Comparison of ENCODE assay signal across 15 cellular contexts in genomic region chrX:153922286-153922573, GRCh38. TPM values are rescaled to one million over a fixed set of nuclear protein-coding genes. Genes with fewer than 3 reads are reported as not detected.
DNase-seq lines count a peak whose midpoint lies in the region; ATAC-seq and TF ChIP-seq lines count a peak whose summit lies in the region.
"Had no signal": no experiment of that assay in that cellular context is flagged by ENCODE, and none has a peak within 500 bp of the region (broad histone marks: within the 10 kb centered on the region; RNA-seq: fewer than 3 reads in every experiment).

No MANE protein-coding gene starts in this region.

- in situ Hi-C loops in GM13976 (cut with MboI; ENCODE audit: low sequenced_read_pairs, unreplicated experiment): no loop called here

- peaks cover 45% of the 10 kb centered on the region for H3K4me1 ChIP-seq in DND-41 (ENCODE audit: insufficient read depth, low read length)
- peaks cover 8% of the 10 kb centered on the region for H3K4me1 ChIP-seq in neural progenitor cell

- H3K4me3 Mint-ChIP-seq in activated CD4-positive, alpha-beta T cell treated with anti-CD3 and anti-CD28 coated beads for 36 hours: peak overlapping the region; percentile 91
- H3K4me3 Mint-ChIP-seq in activated naive CD8-positive, alpha-beta T cell treated with anti-CD3 and anti-CD28 coated beads for 36 hours: peak overlapping the region; percentile 94
- peak overlapping the region; percentile 69 for H3K4me3 Mint-ChIP-seq in neural progenitor cell

- peak overlapping the region; percentile 97 for H3K27ac Mint-ChIP-seq in activated CD4-positive, alpha-beta T cell treated with anti-CD3 and anti-CD28 coated beads for 36 hours
- peak overlapping the region; percentile 97 for H3K27ac Mint-ChIP-seq in activated naive CD8-positive, alpha-beta T cell treated with anti-CD3 and anti-CD28 coated beads for 36 hours
- no peak overlapping the region for H3K27ac Mint-ChIP-seq in neural progenitor cell

- no peak overlapping the region for H2AFZ ChIP-seq in DND-41 (ENCODE audit: low read depth, low read length)
- no peak overlapping the region for H2AFZ ChIP-seq in neural progenitor cell (replicated peaks)

- no peak for TF ChIP-seq CTCF in DND-41 (IDR thresholded peaks at IDR 0.05; ENCODE audit: borderline replicate concordance, extremely low read depth, low read length, poor library complexity, severe bottlenecking)
- TF ChIP-seq CTCF in neural progenitor cell (IDR thresholded peaks at IDR 0.05): no peak
- TF ChIP-seq CTCF in GM13976 (IDR thresholded peaks at IDR 0.05; ENCODE audit: borderline replicate concordance, control extremely low read depth, extremely low read depth, insufficient read depth, missing control alignments): no peak

- intact Hi-C loops in activated CD4-positive, alpha-beta T cell treated with anti-CD3 and anti-CD28 coated beads for 36 hours (cut with DNase I, micrococcal nuclease): loop anchor here in 1 of 2 experiments (10.0 kb wide), 1 partner anchor 453 kb away; the partner anchor contains the start of genes EMD and FLNA

- H3K9me3 Mint-ChIP-seq in activated CD4-positive, alpha-beta T cell treated with anti-CD3 and anti-CD28 coated beads for 36 hours (ENCODE audit: low read depth): no peaks in the 10 kb centered on the region
- no peaks in the 10 kb centered on the region for H3K9me3 Mint-ChIP-seq in activated naive CD8-positive, alpha-beta T cell treated with anti-CD3 and anti-CD28 coated beads for 36 hours
- H3K9me3 Mint-ChIP-seq in neural progenitor cell: peaks cover 23% of the 10 kb centered on the region

- peaks cover 70% of the 10 kb centered on the region for H3K79me2 ChIP-seq in DND-41 (ENCODE audit: insufficient read depth, low read length)
- no peaks in the 10 kb centered on the region for H3K79me2 ChIP-seq in neural progenitor cell (ENCODE audit: low read depth)

- POLR2A ChIA-PET in activated CD4-positive, alpha-beta T cell treated with anti-CD3 and anti-CD28 coated beads for 36 hours (lab: Charles Lee): no interaction called here

- H3K4me3 ChIP-seq in DND-41 (ENCODE audit: low read depth in 1 of 2, low read length in 2 of 2): 0 out of 4 replicates have a peak overlapping the region, but pooled peaks of 1 of the 2 experiments have one; percentile 64
- no peak overlapping the region for H3K4me3 ChIP-seq in neural progenitor cell
- H3K4me3 ChIP-seq: gastrocnemius medialis had no signal

- CTCF ChIA-PET in activated CD4-positive, alpha-beta T cell treated with anti-CD3 and anti-CD28 coated beads for 36 hours (lab: Charles Lee): interaction anchor here (0.7 to 3.5 kb wide), 3 partner anchors 25 to 128 kb away, joined by 3 to 19 read pairs (median 3); partner anchors contain the start of genes IDH3G and SSR4

- H3K4me2 ChIP-seq in DND-41 (ENCODE audit: insufficient read depth, low read length) (peak overlapping the region; percentile 74), neural progenitor cell (no peak overlapping the region)

- H3K36me3 ChIP-seq in DND-41 (ENCODE audit: insufficient read depth, low read length) (peaks cover 77% of the 10 kb centered on the region), neural progenitor cell (no peaks in the 10 kb centered on the region)
- H3K36me3 ChIP-seq: gastrocnemius medialis had no signal

- H4K20me1 ChIP-seq in DND-41 (ENCODE audit: insufficient read depth, low read length) (peaks cover 34% of the 10 kb centered on the region), neural progenitor cell (ENCODE audit: low read depth) (no peaks in the 10 kb centered on the region)

- H3K27me3 Mint-ChIP-seq in activated CD4-positive, alpha-beta T cell treated with anti-CD3 and anti-CD28 coated beads for 36 hours: no peaks in the 10 kb centered on the region
- no peaks in the 10 kb centered on the region for H3K27me3 Mint-ChIP-seq in activated naive CD8-positive, alpha-beta T cell treated with anti-CD3 and anti-CD28 coated beads for 36 hours
- H3K27me3 Mint-ChIP-seq in neural progenitor cell (ENCODE audit: insufficient read depth, low read depth): peaks cover 6% of the 10 kb centered on the region

- peaks cover 19% of the 10 kb centered on the region for H3K4me1 Mint-ChIP-seq in activated CD4-positive, alpha-beta T cell treated with anti-CD3 and anti-CD28 coated beads for 36 hours
- H3K4me1 Mint-ChIP-seq in activated naive CD8-positive, alpha-beta T cell treated with anti-CD3 and anti-CD28 coated beads for 36 hours: peaks cover 12% of the 10 kb centered on the region
- H3K4me1 Mint-ChIP-seq in neural progenitor cell: peaks cover 21% of the 10 kb centered on the region

- no peaks in the 10 kb centered on the region for H3K9me3 ChIP-seq in DND-41 (ENCODE audit: insufficient read depth, low read length, severe bottlenecking)
- no peaks in the 10 kb centered on the region for H3K9me3 ChIP-seq in neural progenitor cell (ENCODE audit: low read depth)
- H3K9me3 ChIP-seq: gastrocnemius medialis had no signal

- H3F3A ChIP-seq in neural progenitor cell (ENCODE audit: low read depth): peaks cover 8% of the 10 kb centered on the region

- no peak for ATAC-seq in activated CD4-positive, alpha-beta T cell treated with anti-CD3 and anti-CD28 coated beads for 36 hours
- ATAC-seq in DND-41 (ENCODE audit: insufficient read depth, low read depth) (no peak), GM18909 (IDR thresholded peaks at IDR 0.05; ENCODE audit: poor library complexity, unreplicated experiment) (no peak), HG02973 (IDR thresholded peaks at IDR 0.05; ENCODE audit: unreplicated experiment) (no peak)

- H3K36me3 Mint-ChIP-seq in activated CD4-positive, alpha-beta T cell treated with anti-CD3 and anti-CD28 coated beads for 36 hours (ENCODE audit: low read depth): peaks cover 32% of the 10 kb centered on the region
- peaks cover 30% of the 10 kb centered on the region for H3K36me3 Mint-ChIP-seq in activated naive CD8-positive, alpha-beta T cell treated with anti-CD3 and anti-CD28 coated beads for 36 hours
- H3K36me3 Mint-ChIP-seq in neural progenitor cell: no peaks in the 10 kb centered on the region

- DNase-seq in activated CD4-positive, alpha-beta T cell treated with anti-CD3 and anti-CD28 coated beads for 36 hours: no peak
- no peak for DNase-seq in activated CD4-positive, alpha-beta T cell treated with anti-CD3 and anti-CD28 coated beads, Interleukin-2, amount 50 U/mL, for 4 hours
- DNase-seq in DND-41 (no peak), neural progenitor cell (ENCODE audit: low spot score) (no peak), GM13976 (ENCODE audit: low spot score) (no peak)
- DNase-seq in activated naive CD8-positive, alpha-beta T cell treated with anti-CD3 and anti-CD28 coated beads for 36 hours: no peak
- DNase-seq: activated CD8-positive, alpha-beta memory T cell treated with anti-CD3 and anti-CD28 coated beads for 24 hours; mesendoderm had no signal

- H3K27me3 ChIP-seq in DND-41 (ENCODE audit: insufficient read depth, low read length, poor library complexity) (no peaks in the 10 kb centered on the region), neural progenitor cell (peaks cover 10% of the 10 kb centered on the region)
- H3K27me3 ChIP-seq: gastrocnemius medialis had no signal

- H3K27ac ChIP-seq in DND-41 (ENCODE audit: low read length) (peak overlapping the region; percentile 59), neural progenitor cell (no peak overlapping the region)
- H3K27ac ChIP-seq: gastrocnemius medialis had no signal

- peak overlapping the region; percentile 99; the same call in 1 of the 2 replicates for H3K9ac ChIP-seq in DND-41 (ENCODE audit: low read depth, low read length)
- no peak overlapping the region for H3K9ac ChIP-seq in neural progenitor cell

RNA-seq across cellular contexts. Expression of gene ARHGAP4, which starts 3.8 kb away (rescaled TPM):
- 100 to 1,000 TPM; 130 to 135 TPM for total RNA-seq in activated CD4-positive, alpha-beta T cell treated with anti-CD3 and anti-CD28 coated beads for 36 hours
- 100 to 1,000 TPM; 112 to 123 TPM for total RNA-seq in activated naive CD8-positive, alpha-beta T cell treated with anti-CD3 and anti-CD28 coated beads for 36 hours
- 5.1 and 17.9 TPM in 2 replicates for total RNA-seq in neural progenitor cell (ENCODE audit: low replicate concordance)

RNA-seq across cellular contexts. Expression of gene NAA10, which starts 12.6 kb away (rescaled TPM):
- 100 to 1,000 TPM; 108 to 115 TPM for total RNA-seq in activated CD4-positive, alpha-beta T cell treated with anti-CD3 and anti-CD28 coated beads for 36 hours
- 100 to 1,000 TPM; 150 to 153 TPM for total RNA-seq in activated naive CD8-positive, alpha-beta T cell treated with anti-CD3 and anti-CD28 coated beads for 36 hours
- 55.5 and 113 TPM in 2 replicates for total RNA-seq in neural progenitor cell (ENCODE audit: low replicate concordance)

RNA-seq across cellular contexts. Expression of gene AVPR2, which starts 17.8 kb away (rescaled TPM):
- total RNA-seq in activated CD4-positive, alpha-beta T cell treated with anti-CD3 and anti-CD28 coated beads for 36 hours: not detected
- total RNA-seq in activated naive CD8-positive, alpha-beta T cell treated with anti-CD3 and anti-CD28 coated beads for 36 hours: not detected
- total RNA-seq in neural progenitor cell (ENCODE audit: low replicate concordance): not detected in 2 replicates
- total RNA-seq: cerebellum, endothelial cell of umbilical vein, H9, osteoblast had no signal

RNA-seq across cellular contexts. Expression of gene RENBP, which starts 22.2 kb away (rescaled TPM):
- 1 to 10 TPM; 6.0 to 8.1 TPM for total RNA-seq in activated CD4-positive, alpha-beta T cell treated with anti-CD3 and anti-CD28 coated beads for 36 hours
- total RNA-seq in activated naive CD8-positive, alpha-beta T cell treated with anti-CD3 and anti-CD28 coated beads for 36 hours: 10 to 100 TPM; 15.2 to 15.7 TPM
- total RNA-seq in neural progenitor cell (ENCODE audit: low replicate concordance): 5.4 and 9.3 TPM in 2 replicates

RNA-seq across cellular contexts. Expression of gene L1CAM, which starts 36.3 kb away (rescaled TPM):
- under 1 TPM; 0.47 to 0.57 TPM for total RNA-seq in activated CD4-positive, alpha-beta T cell treated with anti-CD3 and anti-CD28 coated beads for 36 hours
- under 1 TPM; 0.16 to 0.29 TPM for total RNA-seq in activated naive CD8-positive, alpha-beta T cell treated with anti-CD3 and anti-CD28 coated beads for 36 hours
- 0.49 and 1.7 TPM in 2 replicates for total RNA-seq in neural progenitor cell (ENCODE audit: low replicate concordance)
- total RNA-seq: endothelial cell of umbilical vein had no signal
